Comparison of ENCODE assay signal across 8 cellular contexts in genomic region chr11:13440100-13440855, GRCh38.
DNase-seq lines count a peak whose midpoint lies in the region; ATAC-seq and FAIRE-seq lines count a peak whose summit lies in the region.

No MANE protein-coding gene starts in this region.

- FAIRE-seq in urothelium cell line (lab: Jason Lieb, UNC), result no peak

- DNase-seq in DMS 273 treated with DMSO at 0.1 percent for 48 hours (lab: John Stamatoyannopoulos, UW) (peak; percentile 78), NCI-H2029 (lab: John Stamatoyannopoulos, UW) (peak; percentile 24), cerebellar nuclear complex (lab: John Stamatoyannopoulos, UW) (peak; percentile 83 to 92), left kidney (ENCODE audit: low read depth, low spot score) (peak; percentile 24), urothelium cell line (ENCODE audit: low spot score) (peak; percentile 6), NCI-H187 (lab: John Stamatoyannopoulos, UW) (no peak), RPMI8226 (no peak)

- no peak for ATAC-seq in HG02763 (IDR thresholded peaks at IDR 0.05; ENCODE audit: unreplicated experiment)

Comparison
In these comparisons a context has a peak if more than half of its experiments do, and no peak if none do; other contexts are left out.
1. DNase-seq: peak in DMS 273 treated with DMSO at 0.1 percent for 48 hours (single experiment), NCI-H2029 (single experiment), cerebellar nuclear complex (2 of 2), left kidney (single experiment) and urothelium cell line (single experiment); none in NCI-H187 (0 of 2) and RPMI8226 (single experiment).